In the genomic region with DNA sequence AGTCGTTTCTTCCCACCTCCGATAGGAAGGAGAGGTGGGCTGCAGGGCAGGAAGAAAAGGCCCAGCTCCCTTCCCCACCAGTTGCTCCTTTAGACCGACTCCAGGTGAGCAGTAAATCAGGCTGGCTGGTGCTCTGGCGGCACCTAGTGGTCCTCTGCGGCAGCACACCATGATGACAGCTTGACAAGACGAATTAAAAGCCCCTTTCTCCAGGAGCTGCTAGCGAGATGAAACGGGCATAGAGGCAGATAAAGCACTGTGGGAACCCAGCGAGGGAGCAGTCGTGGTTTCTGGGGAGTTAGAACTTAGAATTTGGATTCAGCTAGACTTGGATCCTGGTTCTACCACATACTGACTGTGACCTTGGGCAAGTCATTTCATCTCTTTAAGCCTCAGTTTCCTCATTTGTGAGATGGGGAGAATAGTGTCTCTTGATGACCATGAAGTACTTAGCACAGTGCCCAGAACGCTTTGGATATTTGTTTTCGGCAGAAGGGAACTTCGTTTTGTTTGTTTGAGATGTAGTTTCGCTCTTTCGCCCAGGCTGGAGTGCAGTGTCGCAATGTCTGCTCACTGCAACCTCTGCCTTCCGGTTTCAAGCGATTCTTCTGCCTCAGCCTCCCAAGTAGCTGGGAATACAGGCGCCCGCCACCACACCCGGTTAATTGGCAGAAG, we compare ENCODE assay signal across 1 cellular context.
TF ChIP-seq lines count a peak whose summit lies in the region.

No MANE protein-coding gene starts in this region.

TF ChIP-seq in HepG2, 621 proteins besides CTCF, POLR2A, EP300 and RAD21 (continues in another document):
- 0 out of 2 replicates have a peak, but pooled peaks have one; percentile 47 for TF ChIP-seq CC2D1A (CRISPR knock-in tag; IDR thresholded peaks at IDR 0.05)
- TF ChIP-seq SALL1 (CRISPR knock-in tag; IDR thresholded peaks at IDR 0.05), result peak; percentile 61
- TF ChIP-seq LCORL (IDR thresholded peaks at IDR 0.05), result no peak
- peak; percentile 65 for TF ChIP-seq LCORL (CRISPR knock-in tag; IDR thresholded peaks at IDR 0.05)
- TF ChIP-seq, protein P1, sequence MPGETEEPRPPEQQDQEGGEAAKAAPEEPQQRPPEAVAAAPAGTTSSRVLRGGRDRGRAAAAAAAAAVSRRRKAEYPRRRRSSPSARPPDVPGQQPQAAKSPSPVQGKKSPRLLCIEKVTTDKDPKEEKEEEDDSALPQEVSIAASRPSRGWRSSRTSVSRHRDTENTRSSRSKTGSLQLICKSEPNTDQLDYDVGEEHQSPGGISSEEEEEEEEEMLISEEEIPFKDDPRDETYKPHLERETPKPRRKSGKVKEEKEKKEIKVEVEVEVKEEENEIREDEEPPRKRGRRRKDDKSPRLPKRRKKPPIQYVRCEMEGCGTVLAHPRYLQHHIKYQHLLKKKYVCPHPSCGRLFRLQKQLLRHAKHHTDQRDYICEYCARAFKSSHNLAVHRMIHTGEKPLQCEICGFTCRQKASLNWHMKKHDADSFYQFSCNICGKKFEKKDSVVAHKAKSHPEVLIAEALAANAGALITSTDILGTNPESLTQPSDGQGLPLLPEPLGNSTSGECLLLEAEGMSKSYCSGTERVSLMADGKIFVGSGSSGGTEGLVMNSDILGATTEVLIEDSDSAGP (CRISPR knock-in tag; IDR thresholded peaks at IDR 0.05; ENCODE audit: borderline replicate concordance), result peak; percentile 65
- no peak for TF ChIP-seq HNF4G (IDR thresholded peaks at IDR 0.05; ENCODE audit: borderline replicate concordance, low read depth, low read length)
- TF ChIP-seq HNF4G (CRISPR knock-in tag; IDR thresholded peaks at IDR 0.05; ENCODE audit: borderline replicate concordance, low read depth), result 0 out of 2 replicates have a peak, but pooled peaks have one; percentile 59
- TF ChIP-seq ISL2 (CRISPR knock-in tag; IDR thresholded peaks at IDR 0.05), result peak; percentile 17; the same call in 1 of the 2 replicates
- no peak for TF ChIP-seq ZNF510 (CRISPR knock-in tag; IDR thresholded peaks at IDR 0.05; ENCODE audit: low read depth)
- TF ChIP-seq, protein P2, sequence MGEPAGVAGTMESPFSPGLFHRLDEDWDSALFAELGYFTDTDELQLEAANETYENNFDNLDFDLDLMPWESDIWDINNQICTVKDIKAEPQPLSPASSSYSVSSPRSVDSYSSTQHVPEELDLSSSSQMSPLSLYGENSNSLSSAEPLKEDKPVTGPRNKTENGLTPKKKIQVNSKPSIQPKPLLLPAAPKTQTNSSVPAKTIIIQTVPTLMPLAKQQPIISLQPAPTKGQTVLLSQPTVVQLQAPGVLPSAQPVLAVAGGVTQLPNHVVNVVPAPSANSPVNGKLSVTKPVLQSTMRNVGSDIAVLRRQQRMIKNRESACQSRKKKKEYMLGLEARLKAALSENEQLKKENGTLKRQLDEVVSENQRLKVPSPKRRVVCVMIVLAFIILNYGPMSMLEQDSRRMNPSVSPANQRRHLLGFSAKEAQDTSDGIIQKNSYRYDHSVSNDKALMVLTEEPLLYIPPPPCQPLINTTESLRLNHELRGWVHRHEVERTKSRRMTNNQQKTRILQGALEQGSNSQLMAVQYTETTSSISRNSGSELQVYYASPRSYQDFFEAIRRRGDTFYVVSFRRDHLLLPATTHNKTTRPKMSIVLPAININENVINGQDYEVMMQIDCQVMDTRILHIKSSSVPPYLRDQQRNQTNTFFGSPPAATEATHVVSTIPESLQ (CRISPR knock-in tag; conservative IDR thresholded peaks at IDR 0.05), result no peak
- TF ChIP-seq, protein P3, sequence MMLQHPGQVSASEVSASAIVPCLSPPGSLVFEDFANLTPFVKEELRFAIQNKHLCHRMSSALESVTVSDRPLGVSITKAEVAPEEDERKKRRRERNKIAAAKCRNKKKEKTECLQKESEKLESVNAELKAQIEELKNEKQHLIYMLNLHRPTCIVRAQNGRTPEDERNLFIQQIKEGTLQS (CRISPR knock-in tag; IDR thresholded peaks at IDR 0.05), result no peak
- TF ChIP-seq, protein P4, sequence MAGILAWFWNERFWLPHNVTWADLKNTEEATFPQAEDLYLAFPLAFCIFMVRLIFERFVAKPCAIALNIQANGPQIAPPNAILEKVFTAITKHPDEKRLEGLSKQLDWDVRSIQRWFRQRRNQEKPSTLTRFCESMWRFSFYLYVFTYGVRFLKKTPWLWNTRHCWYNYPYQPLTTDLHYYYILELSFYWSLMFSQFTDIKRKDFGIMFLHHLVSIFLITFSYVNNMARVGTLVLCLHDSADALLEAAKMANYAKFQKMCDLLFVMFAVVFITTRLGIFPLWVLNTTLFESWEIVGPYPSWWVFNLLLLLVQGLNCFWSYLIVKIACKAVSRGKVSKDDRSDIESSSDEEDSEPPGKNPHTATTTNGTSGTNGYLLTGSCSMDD (CRISPR knock-in tag; IDR thresholded peaks at IDR 0.05), result no peak
- no peak for TF ChIP-seq NFE2 (CRISPR knock-in tag; IDR thresholded peaks at IDR 0.05)
- TF ChIP-seq, protein P5, sequence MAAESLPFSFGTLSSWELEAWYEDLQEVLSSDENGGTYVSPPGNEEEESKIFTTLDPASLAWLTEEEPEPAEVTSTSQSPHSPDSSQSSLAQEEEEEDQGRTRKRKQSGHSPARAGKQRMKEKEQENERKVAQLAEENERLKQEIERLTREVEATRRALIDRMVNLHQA (CRISPR knock-in tag; IDR thresholded peaks at IDR 0.05), result no peak
- TF ChIP-seq ZNF768 (CRISPR knock-in tag; IDR thresholded peaks at IDR 0.05), result 0 out of 2 replicates have a peak, but pooled peaks have one; percentile 29
- TF ChIP-seq ZNF780A (CRISPR knock-in tag; IDR thresholded peaks at IDR 0.05), result no peak
- TF ChIP-seq MEIS1 (CRISPR knock-in tag; IDR thresholded peaks at IDR 0.05; ENCODE audit: borderline replicate concordance), result no peak
- TF ChIP-seq POGZ (CRISPR knock-in tag; IDR thresholded peaks at IDR 0.05), result peak; percentile 61
- no peak for TF ChIP-seq TOPORS (CRISPR knock-in tag; IDR thresholded peaks at IDR 0.05)
- TF ChIP-seq SP1 (IDR thresholded peaks at IDR 0.05), result no peak
- peak; percentile 20; the same call in 1 of the 2 replicates for TF ChIP-seq SP1 (CRISPR knock-in tag; IDR thresholded peaks at IDR 0.05)
- peak; percentile 49; the same call in 1 of the 2 replicates for TF ChIP-seq ZNF232 (CRISPR knock-in tag; IDR thresholded peaks at IDR 0.05; ENCODE audit: borderline replicate concordance)
- TF ChIP-seq TAF15 (IDR thresholded peaks at IDR 0.05; ENCODE audit: low read depth, low read length, poor library complexity, severe bottlenecking), result no peak
- no peak for TF ChIP-seq MTA1 (CRISPR knock-in tag; IDR thresholded peaks at IDR 0.05; ENCODE audit: borderline replicate concordance)
- TF ChIP-seq, protein P6, sequence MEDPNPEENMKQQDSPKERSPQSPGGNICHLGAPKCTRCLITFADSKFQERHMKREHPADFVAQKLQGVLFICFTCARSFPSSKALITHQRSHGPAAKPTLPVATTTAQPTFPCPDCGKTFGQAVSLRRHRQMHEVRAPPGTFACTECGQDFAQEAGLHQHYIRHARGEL (CRISPR knock-in tag; IDR thresholded peaks at IDR 0.05), result no peak; the same call in 1 of the 2 replicates
- TF ChIP-seq, protein P7, sequence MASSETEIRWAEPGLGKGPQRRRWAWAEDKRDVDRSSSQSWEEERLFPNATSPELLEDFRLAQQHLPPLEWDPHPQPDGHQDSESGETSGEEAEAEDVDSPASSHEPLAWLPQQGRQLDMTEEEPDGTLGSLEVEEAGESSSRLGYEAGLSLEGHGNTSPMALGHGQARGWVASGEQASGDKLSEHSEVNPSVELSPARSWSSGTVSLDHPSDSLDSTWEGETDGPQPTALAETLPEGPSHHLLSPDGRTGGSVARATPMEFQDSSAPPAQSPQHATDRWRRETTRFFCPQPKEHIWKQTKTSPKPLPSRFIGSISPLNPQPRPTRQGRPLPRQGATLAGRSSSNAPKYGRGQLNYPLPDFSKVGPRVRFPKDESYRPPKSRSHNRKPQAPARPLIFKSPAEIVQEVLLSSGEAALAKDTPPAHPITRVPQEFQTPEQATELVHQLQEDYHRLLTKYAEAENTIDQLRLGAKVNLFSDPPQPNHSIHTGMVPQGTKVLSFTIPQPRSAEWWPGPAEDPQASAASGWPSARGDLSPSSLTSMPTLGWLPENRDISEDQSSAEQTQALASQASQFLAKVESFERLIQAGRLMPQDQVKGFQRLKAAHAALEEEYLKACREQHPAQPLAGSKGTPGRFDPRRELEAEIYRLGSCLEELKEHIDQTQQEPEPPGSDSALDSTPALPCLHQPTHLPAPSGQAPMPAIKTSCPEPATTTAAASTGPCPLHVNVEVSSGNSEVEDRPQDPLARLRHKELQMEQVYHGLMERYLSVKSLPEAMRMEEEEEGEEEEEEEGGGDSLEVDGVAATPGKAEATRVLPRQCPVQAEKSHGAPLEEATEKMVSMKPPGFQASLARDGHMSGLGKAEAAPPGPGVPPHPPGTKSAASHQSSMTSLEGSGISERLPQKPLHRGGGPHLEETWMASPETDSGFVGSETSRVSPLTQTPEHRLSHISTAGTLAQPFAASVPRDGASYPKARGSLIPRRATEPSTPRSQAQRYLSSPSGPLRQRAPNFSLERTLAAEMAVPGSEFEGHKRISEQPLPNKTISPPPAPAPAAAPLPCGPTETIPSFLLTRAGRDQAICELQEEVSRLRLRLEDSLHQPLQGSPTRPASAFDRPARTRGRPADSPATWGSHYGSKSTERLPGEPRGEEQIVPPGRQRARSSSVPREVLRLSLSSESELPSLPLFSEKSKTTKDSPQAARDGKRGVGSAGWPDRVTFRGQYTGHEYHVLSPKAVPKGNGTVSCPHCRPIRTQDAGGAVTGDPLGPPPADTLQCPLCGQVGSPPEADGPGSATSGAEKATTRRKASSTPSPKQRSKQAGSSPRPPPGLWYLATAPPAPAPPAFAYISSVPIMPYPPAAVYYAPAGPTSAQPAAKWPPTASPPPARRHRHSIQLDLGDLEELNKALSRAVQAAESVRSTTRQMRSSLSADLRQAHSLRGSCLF (CRISPR knock-in tag; IDR thresholded peaks at IDR 0.05; ENCODE audit: borderline replicate concordance), result no peak
- no peak for TF ChIP-seq NR2F6 (IDR thresholded peaks at IDR 0.05)
- TF ChIP-seq NR2F6 (CRISPR knock-in tag; IDR thresholded peaks at IDR 0.05), result no peak; the same call in 1 of the 2 replicates
- TF ChIP-seq SALL2 (CRISPR knock-in tag; IDR thresholded peaks at IDR 0.05), result no peak
- TF ChIP-seq MIXL1 (CRISPR knock-in tag; IDR thresholded peaks at IDR 0.05), result 0 out of 2 replicates have a peak, but pooled peaks have one; percentile 57
- TF ChIP-seq ZNF180 (CRISPR knock-in tag; IDR thresholded peaks at IDR 0.05; ENCODE audit: borderline replicate concordance, low read depth), result no peak
- TF ChIP-seq NBN (conservative IDR thresholded peaks at IDR 0.05), result no peak
- no peak for TF ChIP-seq TBP (CRISPR knock-in tag; IDR thresholded peaks at IDR 0.05)
- TF ChIP-seq ZBTB7B (CRISPR knock-in tag; IDR thresholded peaks at IDR 0.05), result no peak
- TF ChIP-seq KDM2A (CRISPR knock-in tag; IDR thresholded peaks at IDR 0.05; ENCODE audit: borderline replicate concordance, low read depth), result peak; percentile 54; the same call in 1 of the 2 replicates
- no peak for TF ChIP-seq ZNF746 (CRISPR knock-in tag; IDR thresholded peaks at IDR 0.05)
- no peak for TF ChIP-seq HMG20A (CRISPR knock-in tag; IDR thresholded peaks at IDR 0.05; ENCODE audit: borderline replicate concordance)
- TF ChIP-seq, protein P8, sequence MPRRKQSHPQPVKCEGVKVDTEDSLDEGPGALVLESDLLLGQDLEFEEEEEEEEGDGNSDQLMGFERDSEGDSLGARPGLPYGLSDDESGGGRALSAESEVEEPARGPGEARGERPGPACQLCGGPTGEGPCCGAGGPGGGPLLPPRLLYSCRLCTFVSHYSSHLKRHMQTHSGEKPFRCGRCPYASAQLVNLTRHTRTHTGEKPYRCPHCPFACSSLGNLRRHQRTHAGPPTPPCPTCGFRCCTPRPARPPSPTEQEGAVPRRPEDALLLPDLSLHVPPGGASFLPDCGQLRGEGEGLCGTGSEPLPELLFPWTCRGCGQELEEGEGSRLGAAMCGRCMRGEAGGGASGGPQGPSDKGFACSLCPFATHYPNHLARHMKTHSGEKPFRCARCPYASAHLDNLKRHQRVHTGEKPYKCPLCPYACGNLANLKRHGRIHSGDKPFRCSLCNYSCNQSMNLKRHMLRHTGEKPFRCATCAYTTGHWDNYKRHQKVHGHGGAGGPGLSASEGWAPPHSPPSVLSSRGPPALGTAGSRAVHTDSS (CRISPR knock-in tag; conservative IDR thresholded peaks at IDR 0.05), result 0 out of 2 replicates have a peak, but pooled peaks have one; percentile 50
- 0 out of 2 replicates have a peak, but pooled peaks have one; percentile 40 for TF ChIP-seq ZNF263 (CRISPR knock-in tag; IDR thresholded peaks at IDR 0.05)
- TF ChIP-seq, protein P9, sequence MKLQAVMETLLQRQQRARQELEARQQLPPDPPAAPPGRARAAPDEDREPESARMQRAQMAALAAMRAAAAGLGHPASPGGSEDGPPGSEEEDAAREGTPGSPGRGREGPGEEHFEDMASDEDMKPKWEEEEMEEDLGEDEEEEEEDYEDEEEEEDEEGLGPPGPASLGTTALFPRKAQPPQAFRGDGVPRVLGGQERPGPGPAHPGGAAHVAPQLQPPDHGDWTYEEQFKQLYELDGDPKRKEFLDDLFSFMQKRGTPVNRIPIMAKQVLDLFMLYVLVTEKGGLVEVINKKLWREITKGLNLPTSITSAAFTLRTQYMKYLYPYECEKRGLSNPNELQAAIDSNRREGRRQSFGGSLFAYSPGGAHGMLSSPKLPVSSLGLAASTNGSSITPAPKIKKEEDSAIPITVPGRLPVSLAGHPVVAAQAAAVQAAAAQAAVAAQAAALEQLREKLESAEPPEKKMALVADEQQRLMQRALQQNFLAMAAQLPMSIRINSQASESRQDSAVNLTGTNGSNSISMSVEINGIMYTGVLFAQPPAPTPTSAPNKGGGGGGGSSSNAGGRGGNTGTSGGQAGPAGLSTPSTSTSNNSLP (IDR thresholded peaks at IDR 0.05; ENCODE audit: low read depth, low read length), result no peak
- TF ChIP-seq ZNF678 (CRISPR knock-in tag; IDR thresholded peaks at IDR 0.05), result no peak
- no peak for TF ChIP-seq FOXJ3 (CRISPR knock-in tag; IDR thresholded peaks at IDR 0.05; ENCODE audit: borderline replicate concordance)
- TF ChIP-seq MIER2 (CRISPR knock-in tag; IDR thresholded peaks at IDR 0.05), result no peak
- TF ChIP-seq ZNF563 (CRISPR knock-in tag; IDR thresholded peaks at IDR 0.05), result no peak
- no peak for TF ChIP-seq ZNF292 (CRISPR knock-in tag; IDR thresholded peaks at IDR 0.05; ENCODE audit: borderline replicate concordance, low read depth)
- no peak for TF ChIP-seq THYN1 (CRISPR knock-in tag; IDR thresholded peaks at IDR 0.05; ENCODE audit: borderline replicate concordance, low read depth)
- peak; percentile 69; the same call in 1 of the 2 replicates for TF ChIP-seq ZBTB3 (CRISPR knock-in tag; IDR thresholded peaks at IDR 0.05; ENCODE audit: borderline replicate concordance, low read depth)
